Comparison of ENCODE assay signal across 1 cellular context in the genomic region with DNA sequence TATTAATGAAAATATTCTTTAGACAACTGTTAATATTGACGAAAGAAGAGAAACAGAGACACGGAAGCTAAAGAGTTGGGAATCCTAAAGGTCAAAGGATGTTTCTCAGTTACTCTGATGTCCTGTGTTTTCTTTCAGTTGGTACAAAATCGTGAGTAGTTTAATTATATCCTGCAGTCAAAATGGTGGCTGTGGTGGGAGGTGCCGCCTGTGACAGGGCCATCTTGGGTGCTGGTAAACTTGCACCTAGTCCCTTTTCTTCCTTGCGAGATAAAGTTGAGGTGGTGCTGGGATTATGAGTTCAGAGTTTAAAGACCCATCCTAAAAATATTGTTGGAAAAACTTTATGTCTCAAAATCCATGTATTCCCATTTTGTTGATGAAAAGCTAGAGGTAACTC.
TF ChIP-seq lines count a peak whose summit lies in the region.

No MANE protein-coding gene starts in this region.

TF ChIP-seq in neural cell, 6 proteins besides CTCF, POLR2A, EP300 and RAD21 (continued from another document):
- TF ChIP-seq, protein P1, sequence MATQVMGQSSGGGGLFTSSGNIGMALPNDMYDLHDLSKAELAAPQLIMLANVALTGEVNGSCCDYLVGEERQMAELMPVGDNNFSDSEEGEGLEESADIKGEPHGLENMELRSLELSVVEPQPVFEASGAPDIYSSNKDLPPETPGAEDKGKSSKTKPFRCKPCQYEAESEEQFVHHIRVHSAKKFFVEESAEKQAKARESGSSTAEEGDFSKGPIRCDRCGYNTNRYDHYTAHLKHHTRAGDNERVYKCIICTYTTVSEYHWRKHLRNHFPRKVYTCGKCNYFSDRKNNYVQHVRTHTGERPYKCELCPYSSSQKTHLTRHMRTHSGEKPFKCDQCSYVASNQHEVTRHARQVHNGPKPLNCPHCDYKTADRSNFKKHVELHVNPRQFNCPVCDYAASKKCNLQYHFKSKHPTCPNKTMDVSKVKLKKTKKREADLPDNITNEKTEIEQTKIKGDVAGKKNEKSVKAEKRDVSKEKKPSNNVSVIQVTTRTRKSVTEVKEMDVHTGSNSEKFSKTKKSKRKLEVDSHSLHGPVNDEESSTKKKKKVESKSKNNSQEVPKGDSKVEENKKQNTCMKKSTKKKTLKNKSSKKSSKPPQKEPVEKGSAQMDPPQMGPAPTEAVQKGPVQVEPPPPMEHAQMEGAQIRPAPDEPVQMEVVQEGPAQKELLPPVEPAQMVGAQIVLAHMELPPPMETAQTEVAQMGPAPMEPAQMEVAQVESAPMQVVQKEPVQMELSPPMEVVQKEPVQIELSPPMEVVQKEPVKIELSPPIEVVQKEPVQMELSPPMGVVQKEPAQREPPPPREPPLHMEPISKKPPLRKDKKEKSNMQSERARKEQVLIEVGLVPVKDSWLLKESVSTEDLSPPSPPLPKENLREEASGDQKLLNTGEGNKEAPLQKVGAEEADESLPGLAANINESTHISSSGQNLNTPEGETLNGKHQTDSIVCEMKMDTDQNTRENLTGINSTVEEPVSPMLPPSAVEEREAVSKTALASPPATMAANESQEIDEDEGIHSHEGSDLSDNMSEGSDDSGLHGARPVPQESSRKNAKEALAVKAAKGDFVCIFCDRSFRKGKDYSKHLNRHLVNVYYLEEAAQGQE (IDR thresholded peaks at IDR 0.05; ENCODE audit: borderline replicate concordance): no peak
